13 cellular contexts compared by ENCODE assay signal in the genomic region with DNA sequence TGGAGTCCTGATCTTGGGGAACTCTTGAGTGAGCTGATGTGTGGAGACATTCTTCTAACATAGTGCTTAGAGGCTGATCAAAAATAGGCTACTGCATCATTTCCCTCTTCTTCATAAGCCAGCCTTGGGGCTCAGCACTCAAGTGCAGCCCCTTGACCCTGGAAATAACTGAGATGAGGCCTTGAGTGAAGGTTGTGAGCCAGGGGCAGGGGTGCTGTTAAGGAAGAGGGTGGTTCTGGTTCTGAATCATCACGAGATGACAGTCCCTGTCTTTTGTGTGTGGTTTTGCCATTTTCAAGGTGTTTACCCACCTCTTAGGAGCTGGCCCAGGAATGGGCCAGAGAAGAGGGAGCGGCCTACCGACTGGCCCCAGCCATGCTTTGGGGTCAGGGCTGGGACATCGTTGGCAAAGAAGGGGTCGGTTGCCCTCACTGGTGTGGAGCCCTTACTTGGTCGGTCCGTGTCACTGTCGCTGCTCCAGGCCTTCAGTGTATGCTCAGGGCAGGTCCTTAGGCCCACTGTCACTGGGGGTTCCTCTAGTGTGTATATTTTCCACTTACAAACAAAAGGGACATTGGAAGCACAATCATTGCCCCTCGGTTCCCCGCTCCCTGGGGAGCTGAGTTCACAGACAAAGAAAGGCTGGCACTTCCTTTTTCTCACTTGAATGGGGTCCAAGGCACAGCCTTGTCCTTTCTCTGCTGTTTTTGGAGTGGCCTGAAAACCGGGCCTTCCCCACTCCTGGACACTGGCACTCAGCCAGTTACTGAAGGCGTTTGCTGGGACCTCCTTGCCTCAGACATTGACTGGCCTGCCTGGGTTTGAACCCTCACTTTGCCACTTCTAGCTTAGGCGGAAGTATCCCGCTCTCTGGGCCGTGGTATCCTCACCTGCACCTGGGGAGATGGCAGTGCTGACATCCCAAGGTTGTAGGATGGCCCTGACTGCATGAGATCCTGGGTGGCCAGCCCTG.
"Had no signal": no experiment of that assay in that cellular context is flagged by ENCODE, and none has a peak within 500 bp of the region (broad histone marks: within the 10 kb centered on the region; RNA-seq: fewer than 3 reads in every experiment).

No MANE protein-coding gene starts in this region.

- H3K27me3 ChIP-seq: dorsolateral prefrontal cortex, right lobe of liver, upper lobe of right lung had no signal

- H3K4me3 Mint-ChIP-seq: brain, naive B cell had no signal

- H3K4me1 ChIP-seq: right lobe of liver had no signal

- H3K9me3 ChIP-seq: lower lobe of right lung, right lobe of liver, upper lobe of right lung had no signal

- H3K27ac Mint-ChIP-seq: progenitor cell of endocrine pancreas had no signal

- DNase-seq: activated gamma-delta T cell treated with Interleukin-2 at 50 U/mL for 16 hours; dorsolateral prefrontal cortex; lower lobe of right lung; naive B cell; right lobe of liver; SIG-M5; stimulated activated CD4-positive, alpha-beta T cell treated with anti-CD3 and anti-CD28 coated beads, Interleukin-1b, Interleukin-23, amount 100 ng/mL, for 48 hours; stimulated activated naive CD4-positive, alpha-beta T cell; T-helper 2 cell; upper lobe of right lung had no signal

- H3K9me3 Mint-ChIP-seq: brain, naive B cell had no signal

- H3K27me3 Mint-ChIP-seq: naive B cell, progenitor cell of endocrine pancreas had no signal

- ATAC-seq: esophagus mucosa, lower lobe of right lung, right lobe of liver, upper lobe of right lung had no signal

- H3K4me3 ChIP-seq: dorsolateral prefrontal cortex, lower lobe of right lung, right lobe of liver, upper lobe of right lung had no signal

- H3K27ac ChIP-seq: lower lobe of right lung, right lobe of liver, upper lobe of right lung had no signal
